Comparison of ENCODE assay signal across 8 cellular contexts in the genomic region with DNA sequence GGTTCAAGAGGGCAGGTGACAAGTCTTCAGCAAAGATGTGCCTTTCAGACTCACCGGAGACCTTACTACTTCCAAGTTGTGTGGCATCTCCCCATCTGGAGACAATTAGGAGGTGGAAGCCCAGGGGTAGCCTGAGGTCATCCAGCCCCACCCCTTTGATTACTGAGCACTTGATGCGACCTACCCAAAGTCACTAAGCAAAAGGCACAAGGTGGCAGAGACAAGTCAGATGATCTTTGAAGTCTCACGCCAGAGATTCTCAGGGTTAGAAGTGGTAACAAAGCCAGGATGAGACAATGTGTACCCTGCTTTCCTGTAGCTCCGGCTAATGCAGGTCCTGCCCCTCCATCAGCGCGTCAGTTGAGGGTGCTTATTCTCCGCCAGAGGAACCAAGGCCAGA. TPM values are rescaled to one million over a fixed set of nuclear protein-coding genes. Genes with fewer than 3 reads are reported as not detected.
A peak's percentile ranks its signal among the peaks of the same experiment; 100 is the strongest.
DNase-seq lines count a peak whose midpoint lies in the region; ATAC-seq and TF ChIP-seq lines count a peak whose summit lies in the region.

No MANE protein-coding gene starts in this region.

- no peak for TF ChIP-seq POLR2A in prostate gland (IDR thresholded peaks at IDR 0.05)

- TF ChIP-seq CTCF in prostate gland (IDR thresholded peaks at IDR 0.05) = no peak

- H3K27ac ChIP-seq in effector memory CD4-positive, alpha-beta T cell (ENCODE audit: insufficient read depth, low read length, poor library complexity, severe bottlenecking) = peak overlapping the region; percentile 71
- peak overlapping the region; percentile 88 to 89 for H3K27ac ChIP-seq in prostate gland

- H3K4me1 ChIP-seq in ES-I3 (ENCODE audit: insufficient read depth, low read length) (peaks cover 31% of the 10 kb centered on the region), prostate gland (replicated peaks) (peaks cover 8% of the 10 kb centered on the region)
- H3K4me1 ChIP-seq in effector memory CD4-positive, alpha-beta T cell (ENCODE audit: control insufficient read depth, insufficient read depth, low read length, poor library complexity, severe bottlenecking) = peaks cover 12% of the 10 kb centered on the region

- H3K4me3 ChIP-seq in effector memory CD4-positive, alpha-beta T cell (ENCODE audit: insufficient read depth, low read depth, low read length, poor library complexity, severe bottlenecking) = no peak overlapping the region
- no peak overlapping the region for H3K4me3 ChIP-seq in prostate gland

- no peaks in the 10 kb centered on the region for H3K9me3 ChIP-seq in ES-I3 (ENCODE audit: control insufficient read depth, insufficient read depth, low read length)
- no peaks in the 10 kb centered on the region for H3K9me3 ChIP-seq in effector memory CD4-positive, alpha-beta T cell (ENCODE audit: control insufficient read depth, low read length)
- H3K9me3 ChIP-seq in prostate gland = no peaks in the 10 kb centered on the region

- WGBS in prostate gland = 78% methylated on average over 7 of the region's 7 CpGs

- H3K36me3 ChIP-seq in ES-I3 (ENCODE audit: insufficient read depth, low read length) = no peaks in the 10 kb centered on the region
- no peaks in the 10 kb centered on the region for H3K36me3 ChIP-seq in effector memory CD4-positive, alpha-beta T cell (ENCODE audit: control insufficient read depth, insufficient read depth, low read length)
- no peaks in the 10 kb centered on the region for H3K36me3 ChIP-seq in prostate gland

- H3K27me3 ChIP-seq in effector memory CD4-positive, alpha-beta T cell (replicated peaks; ENCODE audit: control insufficient read depth, insufficient read depth, low read length, poor library complexity, severe bottlenecking) = no peaks in the 10 kb centered on the region
- no peaks in the 10 kb centered on the region for H3K27me3 ChIP-seq in prostate gland (replicated peaks; ENCODE audit: insufficient read depth)

- peak; percentile 92 for DNase-seq in NCI-H69 (lab: John Stamatoyannopoulos, UW)
- no peak for DNase-seq in effector memory CD4-positive, alpha-beta T cell
- DNase-seq in prostate gland (ENCODE audit: low spot score) = no peak
- no peak for DNase-seq in sciatic nerve (ENCODE audit: low spot score)
- DNase-seq in KG1 (lab: John Stamatoyannopoulos, UW) = no peak
- no peak for DNase-seq in H4 (ENCODE audit: low spot score)

- intact Hi-C loops in prostate gland (cut with DNase I) = loop anchor here (5.0 to 10.0 kb wide), 3 partner anchors 54 to 494 kb away; no protein-coding TSS in a partner anchor
- intact Hi-C loops in sciatic nerve (cut with DNase I) = loop anchor here (10.0 kb wide), 1 partner anchor 234 kb away; no protein-coding TSS in a partner anchor

- peak overlapping the region; percentile 94 for H3K9ac ChIP-seq in ES-I3 (ENCODE audit: low read depth, low read length)

- ATAC-seq in GM18498 (IDR thresholded peaks at IDR 0.05; ENCODE audit: unreplicated experiment) = no peak
- no peak for ATAC-seq in sciatic nerve

RNA-seq across cellular contexts. Expression of gene FOXN3, which starts 1.4 kb away (rescaled TPM):
- total RNA-seq in prostate gland (100 to 1,000 TPM in 1 of 2 donors, 10 to 100 TPM in 1; 53.9 to 141 TPM), sciatic nerve (80.9 TPM)
- 5.2 and 12.2 TPM in 2 replicates for total RNA-seq in H4 (2014; rRNA removed; shearing (Covaris generic))
